Comparison of ENCODE assay signal across 1 cellular context in the genomic region with DNA sequence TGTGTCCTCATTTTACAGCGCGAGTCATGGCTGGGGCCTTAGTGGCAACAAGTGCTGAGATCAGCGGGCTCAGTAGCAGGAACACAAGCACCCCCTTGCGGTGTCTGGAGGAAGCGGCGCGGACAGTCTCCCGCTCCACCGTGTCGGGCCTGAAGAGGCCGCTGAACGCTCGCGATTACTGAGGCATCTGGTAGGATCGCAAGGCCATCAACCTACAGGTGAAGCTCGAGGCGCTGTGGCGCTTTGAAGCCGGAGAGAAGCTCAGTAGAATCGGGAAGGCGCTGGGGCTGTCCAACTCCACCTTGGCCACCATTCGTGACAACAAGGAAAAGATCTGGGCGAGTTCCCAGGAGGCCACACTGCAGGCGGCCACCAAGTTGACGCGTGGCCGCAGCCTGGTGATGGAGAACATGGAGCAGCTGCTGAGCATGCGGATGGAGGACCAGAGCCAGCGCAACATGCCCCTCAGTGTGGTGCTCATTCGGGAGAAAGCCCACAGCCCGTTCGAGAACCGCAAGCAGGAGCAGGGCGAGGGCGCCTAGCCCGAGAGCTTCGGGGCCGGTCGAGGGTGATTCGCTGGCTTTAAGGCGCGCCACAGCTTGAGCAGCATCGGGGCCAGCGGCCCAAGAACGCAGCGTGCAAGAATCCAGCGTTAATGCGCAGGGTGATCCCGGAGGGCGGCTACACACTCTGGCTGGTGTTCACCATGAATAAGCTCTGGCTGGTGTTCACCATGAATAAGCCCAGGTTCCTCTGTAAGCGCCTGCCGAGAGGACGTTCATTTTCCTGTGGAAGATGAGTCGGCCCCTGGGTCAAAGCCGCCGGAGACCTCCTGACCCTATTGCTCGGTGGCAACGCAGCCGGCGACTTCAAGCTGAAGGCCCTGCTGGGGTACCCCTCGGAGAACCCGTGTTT.
A peak's percentile ranks its signal among the peaks of the same experiment; 100 is the strongest.
TF ChIP-seq lines count a peak whose summit lies in the region.

No MANE protein-coding gene starts in this region.

TF ChIP-seq in IMR-90, 13 proteins besides CTCF, POLR2A, EP300 and RAD21 (continued from another document):
- no peak; the same call in 1 of the 2 replicates for TF ChIP-seq NFE2L2 (IDR thresholded peaks at IDR 0.05; ENCODE audit: low read depth, low read length)
- TF ChIP-seq, protein P1, sequence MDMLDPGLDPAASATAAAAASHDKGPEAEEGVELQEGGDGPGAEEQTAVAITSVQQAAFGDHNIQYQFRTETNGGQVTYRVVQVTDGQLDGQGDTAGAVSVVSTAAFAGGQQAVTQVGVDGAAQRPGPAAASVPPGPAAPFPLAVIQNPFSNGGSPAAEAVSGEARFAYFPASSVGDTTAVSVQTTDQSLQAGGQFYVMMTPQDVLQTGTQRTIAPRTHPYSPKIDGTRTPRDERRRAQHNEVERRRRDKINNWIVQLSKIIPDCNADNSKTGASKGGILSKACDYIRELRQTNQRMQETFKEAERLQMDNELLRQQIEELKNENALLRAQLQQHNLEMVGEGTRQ (IDR thresholded peaks at IDR 0.05; ENCODE audit: low read depth, low read length): no peak
- TF ChIP-seq CHD1 (IDR thresholded peaks at IDR 0.05; ENCODE audit: low read depth, low read length): no peak
- peak; percentile 22; the same call in 1 of the 2 replicates for TF ChIP-seq FOS (IDR thresholded peaks at IDR 0.05; ENCODE audit: low read depth, low read length)
- TF ChIP-seq MAFK (IDR thresholded peaks at IDR 0.05; ENCODE audit: low read depth, low read length): peak; percentile 92
TF ChIP-seq in IMR-90: peak in this region for 5.
